9 cellular contexts compared by ENCODE assay signal in genomic region chr4:85842540-85842939, GRCh38.
DNase-seq lines count a peak whose midpoint lies in the region; ATAC-seq and TF ChIP-seq lines count a peak whose summit lies in the region.
"Had no signal": no experiment of that assay in that cellular context is flagged by ENCODE, and none has a peak within 500 bp of the region (broad histone marks: within the 10 kb centered on the region; RNA-seq: fewer than 3 reads in every experiment).

No MANE protein-coding gene starts in this region.

- H3K4me1 ChIP-seq in OCI-LY1 (ENCODE audit: insufficient read depth, low read length, severe bottlenecking) (peaks cover 44% of the 10 kb centered on the region), psoas muscle (no peaks in the 10 kb centered on the region)

- WGBS in psoas muscle, 3 donors, result 21 to 35% (median 23%) methylated on average over 7 of the region's 7 CpGs

- peak; percentile 71 for DNase-seq in H4 (ENCODE audit: low spot score)
- peak; percentile 81 for DNase-seq in fibroblast of gingiva (ENCODE audit: low read depth)
- no peak for DNase-seq in psoas muscle
- no peak for DNase-seq in NCI-H524 (lab: John Stamatoyannopoulos, UW)
- DNase-seq: activated CD8-positive, alpha-beta memory T cell treated with anti-CD3 and anti-CD28 coated beads, Interleukin-2, amount 10 ng/mL, durations not matched to agents 7 days and 5 days had no signal

- H2AFZ ChIP-seq in OCI-LY1 (ENCODE audit: low read length), result no peak overlapping the region

- H3K36me3 ChIP-seq in OCI-LY1 (ENCODE audit: insufficient read depth, low read length), result peaks cover 35% of the 10 kb centered on the region
- no peaks in the 10 kb centered on the region for H3K36me3 ChIP-seq in psoas muscle (ENCODE audit: insufficient read depth in 1 of 2, low read depth in 1 of 2)

- no peaks in the 10 kb centered on the region; the same call in 1 of the 2 replicates for H4K20me1 ChIP-seq in OCI-LY1 (ENCODE audit: insufficient read depth, low read length)

- no peak overlapping the region for H3K9ac ChIP-seq in OCI-LY1 (ENCODE audit: low read length)

- no peaks in the 10 kb centered on the region for H3K9me2 ChIP-seq in OCI-LY1 (ENCODE audit: low read depth, low read length)

- peak overlapping the region; percentile 69 for H3K27ac ChIP-seq in OCI-LY1 (ENCODE audit: low read depth, low read length, poor library complexity, severe bottlenecking)
- no peak overlapping the region for H3K27ac ChIP-seq in psoas muscle

- no peaks in the 10 kb centered on the region for H3K27me3 ChIP-seq in OCI-LY1 (ENCODE audit: insufficient read depth, low read length)
- no peaks in the 10 kb centered on the region for H3K27me3 ChIP-seq in psoas muscle (ENCODE audit: insufficient read depth in 3 of 3, low read length in 2 of 3)

- TF ChIP-seq CTCF in OCI-LY1 (IDR thresholded peaks at IDR 0.05; ENCODE audit: low read length) (no peak), psoas muscle (IDR thresholded peaks at IDR 0.05) (no peak)

- peak; percentile 49 to 58 (median 55) for ATAC-seq in psoas muscle
- ATAC-seq in HG03432 (IDR thresholded peaks at IDR 0.05; ENCODE audit: unreplicated experiment), result no peak
- no peak for ATAC-seq in HG02623 (IDR thresholded peaks at IDR 0.05; ENCODE audit: unreplicated experiment)
- no peak for ATAC-seq in GM19023 (IDR thresholded peaks at IDR 0.05; ENCODE audit: unreplicated experiment)
- ATAC-seq: activated CD8-positive, alpha-beta memory T cell treated with anti-CD3 and anti-CD28 coated beads, Interleukin-2, amount 10 ng/mL, durations not matched to agents 7 days and 5 days had no signal

- intact Hi-C loops in psoas muscle (cut with DNase I), result no loop called here

- peaks cover 31% of the 10 kb centered on the region for H3K79me2 ChIP-seq in OCI-LY1 (ENCODE audit: insufficient read depth, low read length)

- H3K9me3 ChIP-seq in OCI-LY1 (ENCODE audit: low read length) (no peaks in the 10 kb centered on the region), psoas muscle (no peaks in the 10 kb centered on the region)

- no peaks in the 10 kb centered on the region; the same call in 1 of the 2 replicates for H3F3A ChIP-seq in OCI-LY1 (ENCODE audit: insufficient read depth, low read length)

- H3K4me3 ChIP-seq in OCI-LY1 (ENCODE audit: low read depth, low read length, poor library complexity, severe bottlenecking) (peak overlapping the region; percentile 19), psoas muscle (no peak overlapping the region)

- H3K4me2 ChIP-seq in OCI-LY1 (ENCODE audit: low read length), result peak overlapping the region; percentile 35; the same call in 1 of the 2 replicates

Comparison
In these comparisons a context has a peak if more than half of its experiments do, and no peak if none do; other contexts are left out.
1. DNase-seq: peak in H4 (single experiment) and fibroblast of gingiva (single experiment); none in psoas muscle (0 of 2) and NCI-H524 (0 of 2).
2. ATAC-seq: peak in psoas muscle (4 of 4); none in HG03432 (single experiment), HG02623 (single experiment) and GM19023 (single experiment).